Comparison of ENCODE assay signal across 15 cellular contexts in the genomic region with DNA sequence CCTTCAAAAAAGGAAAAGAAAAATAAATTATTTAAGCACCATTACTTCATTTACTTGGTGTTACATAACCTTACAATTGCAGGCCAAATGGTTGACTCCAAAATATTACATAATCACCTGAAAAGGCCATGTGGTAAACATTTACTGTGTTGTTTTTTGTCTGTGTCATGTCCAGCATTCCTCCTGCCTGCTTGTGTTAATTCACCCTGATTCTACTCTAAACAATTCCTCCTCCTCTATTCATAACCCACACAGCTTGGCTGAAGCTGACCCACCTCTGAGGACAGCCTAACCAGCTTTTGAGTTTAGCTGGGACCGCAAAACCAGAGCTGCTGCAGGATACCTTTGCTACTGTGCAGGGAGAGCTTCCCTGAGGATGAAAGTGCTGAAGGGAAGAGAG. TPM values are rescaled to one million over a fixed set of nuclear protein-coding genes. Genes with fewer than 3 reads are reported as not detected.
DNase-seq lines count a peak whose midpoint lies in the region; ATAC-seq and TF ChIP-seq lines count a peak whose summit lies in the region.
"Had no signal": no experiment of that assay in that cellular context is flagged by ENCODE, and none has a peak within 500 bp of the region (broad histone marks: within the 10 kb centered on the region; RNA-seq: fewer than 3 reads in every experiment).

No MANE protein-coding gene starts in this region.

- ATAC-seq in SK-N-SH treated with all-trans-retinoic acid at 6 μM for 48 hours (peak; percentile 40; the same call in 2 of the 3 replicates), sciatic nerve (peak; percentile 81), HG02763 (IDR thresholded peaks at IDR 0.05; ENCODE audit: unreplicated experiment) (no peak), GM21619 (IDR thresholded peaks at IDR 0.05; ENCODE audit: unreplicated experiment) (no peak)
- ATAC-seq: stimulated activated naive B cell treated with anti-CD40 and anti-IgM and Interleukin-4, amounts not matched to agents 10 μg/mL and 1 μg/mL and 100 μg/mL, for 72 hours had no signal

- intact Hi-C loops in sciatic nerve (cut with DNase I): no loop called here

- H3K9ac ChIP-seq in SK-N-SH: no peak overlapping the region

- no peak overlapping the region for H3K4me3 ChIP-seq in SK-N-SH (ENCODE audit: low read depth in 2 of 2, low read length in 1 of 2)
- H3K4me3 ChIP-seq: pancreas, SJCRH30 had no signal

- H3K9me3 ChIP-seq in SK-N-SH: no peaks in the 10 kb centered on the region
- H3K9me3 ChIP-seq: pancreas, SJCRH30 had no signal

- no peak overlapping the region for H3K4me2 ChIP-seq in SK-N-SH

- no peak overlapping the region for H2AFZ ChIP-seq in SK-N-SH (ENCODE audit: low read depth)

- CTCF ChIA-PET in SK-N-SH (lab: Yijun Ruan, JAX): interaction anchor here (1.4 kb wide), 1 partner anchor 19 kb away, joined by 7 read pairs; no protein-coding TSS in a partner anchor

- H3K9me2 ChIP-seq in SK-N-SH: no peaks in the 10 kb centered on the region

- H3K27ac ChIP-seq in SK-N-SH (ENCODE audit: low read depth in 2 of 2, low read length in 1 of 2): no peak overlapping the region
- H3K27ac ChIP-seq: pancreas, SJCRH30 had no signal

- POLR2A ChIA-PET in SK-N-SH (lab: Yijun Ruan, JAX): no interaction called here

- no peak for TF ChIP-seq RAD21 in SK-N-SH (IDR thresholded peaks at IDR 0.05; ENCODE audit: low read length)

- no peak for TF ChIP-seq EP300 in SK-N-SH (IDR thresholded peaks at IDR 0.05; ENCODE audit: borderline replicate concordance in 1 of 2, low read depth in 1 of 2, low read length in 1 of 2)

- TF ChIP-seq CTCF in SK-N-SH (IDR thresholded peaks at IDR 0.05): no peak

- no peaks in the 10 kb centered on the region for H3K79me2 ChIP-seq in SK-N-SH (ENCODE audit: insufficient read depth)

- H3F3A ChIP-seq in SK-N-SH (replicated peaks; ENCODE audit: insufficient read depth): peaks cover 20% of the 10 kb centered on the region

- H3K36me3 ChIP-seq in SK-N-SH (replicated peaks in 1 of 2; ENCODE audit: control insufficient read depth in 1 of 2, insufficient read depth in 2 of 2, low read length in 1 of 2): peaks cover 94 to 98% of the 10 kb centered on the region in 2 experiments

- no peak for DNase-seq in SK-N-SH
- DNase-seq in LHCN-M2 (ENCODE audit: low read depth): peak; percentile 18
- peak; percentile 77 for DNase-seq in fibroblast of peridontal ligament (ENCODE audit: extremely low read depth)
- no peak for DNase-seq in sciatic nerve (ENCODE audit: low spot score)
- DNase-seq in NCI-H82 treated with DMSO at 0.1 percent for 48 hours (lab: John Stamatoyannopoulos, UW; ENCODE audit: unreplicated experiment): no peak
- DNase-seq: 8988T; activated CD4-positive, alpha-beta T cell treated with anti-CD3 and anti-CD28 coated beads for 4 hours; activated naive CD4-positive, alpha-beta T cell treated with anti-CD3 and anti-CD28 coated beads, Interleukin-2, amount 10 ng/mL, durations not matched to agents 7 days and 5 days; NCI-H1930; pancreas; SJCRH30; stimulated activated naive B cell treated with anti-CD40 and anti-IgM and Interleukin-4, amounts not matched to agents 10 μg/mL and 1 μg/mL and 100 μg/mL, for 72 hours had no signal

- H3K4me1 ChIP-seq in SK-N-SH (ENCODE audit: control insufficient read depth in 1 of 2, insufficient read depth in 2 of 2, low read depth in 1 of 2, low read length in 1 of 2): no peaks in the 10 kb centered on the region
- H3K4me1 ChIP-seq: pancreas, SJCRH30 had no signal

- WGBS in SK-N-SH (ENCODE audit: low lambda C conversion rate): 100% methylated on average over 1 of the region's 1 CpG

- no peaks in the 10 kb centered on the region for H3K27me3 ChIP-seq in SK-N-SH (ENCODE audit: insufficient read depth)
- H3K27me3 ChIP-seq: pancreas, SJCRH30 had no signal

- H4K20me1 ChIP-seq in SK-N-SH (ENCODE audit: insufficient read depth): no peaks in the 10 kb centered on the region

TF ChIP-seq in SK-N-SH treated with all-trans-retinoic acid at 6 μM for 48 hours, 23 proteins besides CTCF, POLR2A, EP300 and RAD21:
- TF ChIP-seq CSDC2 (CRISPR knock-in tag; IDR thresholded peaks at IDR 0.05): no peak

TF ChIP-seq in SK-N-SH, 30 proteins besides CTCF, POLR2A, EP300 and RAD21:
- no peak for TF ChIP-seq TCF12 (IDR thresholded peaks at IDR 0.05)
- TF ChIP-seq FOSL2 (IDR thresholded peaks at IDR 0.05; ENCODE audit: borderline replicate concordance, low read depth): no peak
- no peak for TF ChIP-seq RCOR1 (IDR thresholded peaks at IDR 0.05; ENCODE audit: low read length)
- no peak for TF ChIP-seq GATA2 (CRISPR knock-in tag; IDR thresholded peaks at IDR 0.05)
TF ChIP-seq in SK-N-SH: peak in this region for 0.

RNA-seq across cellular contexts. Expression of gene TMX3, which starts 35.4 kb away (rescaled TPM):
- 23.3 and 33.5 TPM in 2 replicates for polyA plus RNA-seq in SK-N-SH (2012; rRNA removed)
- polyA plus RNA-seq in SK-N-SH (2012; cell fraction: cytosol; rRNA removed): 28.7 and 30.2 TPM in 2 replicates
- polyA plus RNA-seq in SK-N-SH (2012; cell fraction: nucleus; rRNA removed): 25.5 and 74.7 TPM in 2 replicates
- total RNA-seq in LHCN-M2 (2014; rRNA removed) (81.0 and 85.8 TPM in 2 replicates), sciatic nerve (59.2 TPM)
- polyA plus RNA-seq in LHCN-M2 (2012): 13.1 TPM

Comparison
In these comparisons a context has a peak if more than half of its experiments do, and no peak if none do; other contexts are left out.
1. ATAC-seq: peak in SK-N-SH treated with all-trans-retinoic acid at 6 μM for 48 hours (single experiment) and sciatic nerve (single experiment); none in HG02763 (single experiment) and GM21619 (single experiment).
2. DNase-seq: peak in LHCN-M2 (single experiment) and fibroblast of peridontal ligament (single experiment); none in SK-N-SH (single experiment), sciatic nerve (single experiment) and NCI-H82 treated with DMSO at 0.1 percent for 48 hours (single experiment).